Comparison of ENCODE assay signal across 1 cellular context in genomic region chr11:119380160-119380815, GRCh38.
TF ChIP-seq lines count a peak whose summit lies in the region.

No MANE protein-coding gene starts in this region.

TF ChIP-seq in GM12891, 5 proteins besides CTCF, POLR2A, EP300 and RAD21 (continued from another document):
- TF ChIP-seq POU2F2 (IDR thresholded peaks at IDR 0.05; ENCODE audit: low read depth, low read length) (no peak), TAF1 (IDR thresholded peaks at IDR 0.05; ENCODE audit: low read depth, low read length) (no peak), SPI1 (IDR thresholded peaks at IDR 0.05; ENCODE audit: low read depth, low read length) (no peak)
